In the genomic region with DNA sequence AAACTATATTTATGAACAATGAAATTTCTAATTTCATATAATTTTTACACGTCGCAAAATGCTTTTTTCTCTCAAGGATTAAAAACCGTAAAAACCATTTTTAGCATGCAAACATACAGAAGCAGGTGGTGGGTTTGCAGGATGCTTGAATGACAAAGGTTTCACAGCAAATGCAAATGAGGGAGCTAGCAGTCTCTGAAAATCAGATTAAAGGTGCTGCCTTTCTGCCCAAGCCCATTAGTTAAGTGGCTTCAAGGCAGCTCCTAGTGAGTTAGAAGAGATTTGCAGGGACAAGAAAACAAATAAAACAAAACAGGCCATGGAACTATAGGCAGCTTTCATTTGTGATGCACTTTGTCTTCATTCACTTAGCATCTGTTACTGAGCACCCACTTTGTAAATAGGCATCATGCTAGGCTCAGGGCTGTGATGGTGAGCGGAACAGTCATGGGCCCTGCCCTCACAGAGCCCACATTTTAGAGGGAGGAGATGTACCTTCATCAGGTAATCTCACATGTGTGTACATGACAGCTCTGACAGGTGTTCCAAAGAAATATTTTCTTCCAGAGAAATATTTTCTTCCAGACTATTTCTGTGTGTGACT, we compare ENCODE assay signal across 16 cellular contexts. TPM values are rescaled to one million over a fixed set of nuclear protein-coding genes. Genes with fewer than 3 reads are reported as not detected.
"Had no signal": no experiment of that assay in that cellular context is flagged by ENCODE, and none has a peak within 500 bp of the region (broad histone marks: within the 10 kb centered on the region; RNA-seq: fewer than 3 reads in every experiment).

No MANE protein-coding gene starts in this region.

- H3K27me3 Mint-ChIP-seq: activated CD4-positive, alpha-beta memory T cell treated with anti-CD3 and anti-CD28 coated beads for 36 hours; activated naive CD8-positive, alpha-beta T cell treated with anti-CD3 and anti-CD28 coated beads, Interleukin-2, amount 10 ng/mL, durations not matched to agents 7 days and 5 days had no signal

- H3K4me3 ChIP-seq: breast epithelium, dorsolateral prefrontal cortex, ovary, suprapubic skin, upper lobe of left lung had no signal

- DNase-seq: activated CD4-positive, alpha-beta memory T cell treated with anti-CD3 and anti-CD28 coated beads for 36 hours; activated CD4-positive, alpha-beta T cell treated with anti-CD3 and anti-CD28 coated beads for 1 hour; activated CD8-positive, alpha-beta memory T cell treated with anti-CD3 and anti-CD28 coated beads, Interleukin-2, amount 50 U/mL, for 48 hours; activated naive CD8-positive, alpha-beta T cell treated with anti-CD3 and anti-CD28 coated beads, Interleukin-2, amount 10 ng/mL, durations not matched to agents 7 days and 5 days; anterior cingulate cortex; dorsolateral prefrontal cortex; left ventricle myocardium superior; ovary; stimulated activated CD4-positive, alpha-beta T cell treated with anti-CD3 and anti-CD28 coated beads, Interleukin-12 subunit alpha, Interleukin-12 subunit beta, amount 100 ng/mL, for 4 hours; stimulated activated naive CD4-positive, alpha-beta T cell treated with Interleukin-2 at 50 U/mL for 16 hours; upper lobe of left lung had no signal

- H3K4me3 Mint-ChIP-seq: activated CD4-positive, alpha-beta memory T cell treated with anti-CD3 and anti-CD28 coated beads for 36 hours; activated naive CD8-positive, alpha-beta T cell treated with anti-CD3 and anti-CD28 coated beads, Interleukin-2, amount 10 ng/mL, durations not matched to agents 7 days and 5 days; neural crest cell had no signal

- H3K27me3 ChIP-seq: breast epithelium, dorsolateral prefrontal cortex, ovary, suprapubic skin, upper lobe of left lung had no signal

- H3K27ac ChIP-seq: breast epithelium, ovary, suprapubic skin, upper lobe of left lung had no signal

- H3K27ac Mint-ChIP-seq: activated CD4-positive, alpha-beta memory T cell treated with anti-CD3 and anti-CD28 coated beads for 36 hours; activated naive CD8-positive, alpha-beta T cell treated with anti-CD3 and anti-CD28 coated beads, Interleukin-2, amount 10 ng/mL, durations not matched to agents 7 days and 5 days had no signal

- H3K36me3 ChIP-seq: breast epithelium, ovary had no signal

- ATAC-seq: esophagus mucosa, left ventricle myocardium superior had no signal

- H3K4me1 ChIP-seq: breast epithelium, suprapubic skin had no signal

- H3K4me1 Mint-ChIP-seq: neural crest cell had no signal

- H3K9me3 Mint-ChIP-seq: activated CD4-positive, alpha-beta memory T cell treated with anti-CD3 and anti-CD28 coated beads for 36 hours; activated naive CD8-positive, alpha-beta T cell treated with anti-CD3 and anti-CD28 coated beads, Interleukin-2, amount 10 ng/mL, durations not matched to agents 7 days and 5 days; neural crest cell had no signal

- H3K9me3 ChIP-seq: breast epithelium, ovary, suprapubic skin, upper lobe of left lung had no signal

RNA-seq across cellular contexts. Expression of a gene that starts 47.7 kb away (rescaled TPM):
- total RNA-seq: activated CD4-positive, alpha-beta memory T cell treated with anti-CD3 and anti-CD28 coated beads for 36 hours; activated naive CD8-positive, alpha-beta T cell treated with anti-CD3 and anti-CD28 coated beads, Interleukin-2, amount 10 ng/mL, durations not matched to agents 7 days and 5 days; breast epithelium; dorsolateral prefrontal cortex; esophagus mucosa; left ventricle myocardium superior; neural crest cell; ovary; suprapubic skin; T-helper 2 cell treated with Interferon-gamma antibody and Interleukin-4, amounts not matched to agents 100 ng/mL and 5 ng/mL, for 36 hours; upper lobe of left lung had no signal
